In genomic region chrX:123959281-123960063, GRCh38 we compare ENCODE assay signal across 8 cellular contexts. TPM values are rescaled to one million over a fixed set of nuclear protein-coding genes. Genes with fewer than 3 reads are reported as not detected.
DNase-seq lines count a peak whose midpoint lies in the region; ATAC-seq and TF ChIP-seq lines count a peak whose summit lies in the region.

No MANE protein-coding gene starts in this region.

- no peaks in the 10 kb centered on the region for H3K27me3 ChIP-seq in right atrium auricular region

- no peak for TF ChIP-seq CTCF in GM13977 (IDR thresholded peaks at IDR 0.05; ENCODE audit: extremely low read depth, insufficient read depth, missing control alignments)
- TF ChIP-seq CTCF in right atrium auricular region (IDR thresholded peaks at IDR 0.05), result no peak

- intact Hi-C loops in posterior cingulate gyrus (cut with DNase I), result loop anchor here (5.0 to 10.0 kb wide), 3 partner anchors 58 to 135 kb away; no protein-coding TSS in a partner anchor

- peak overlapping the region; percentile 49 to 66 for H3K4me3 ChIP-seq in right atrium auricular region

- in situ Hi-C loops in GM13977 (cut with MboI; ENCODE audit: low pct_unique_long_range_greater_than_20kb, low sequenced_read_pairs, unreplicated experiment), result no loop called here

- DNase-seq in A172 (ENCODE audit: low spot score) (peak; percentile 5), GM13977 (ENCODE audit: low spot score) (peak; percentile 19), NCI-H82 (lab: John Stamatoyannopoulos, UW) (peak; percentile 68), amniotic epithelial cell (ENCODE audit: low read depth) (peak; percentile 19), right atrium auricular region (ENCODE audit: low spot score) (no peak), posterior cingulate gyrus (peak in 7 of 10 donors; percentile 19 to 88 (median 37))

- H3K9me3 ChIP-seq in right atrium auricular region, result no peaks in the 10 kb centered on the region

- no peaks in the 10 kb centered on the region for H3K36me3 ChIP-seq in right atrium auricular region

- peak overlapping the region; percentile 93 to 98 for H3K27ac ChIP-seq in right atrium auricular region

- H3K4me1 ChIP-seq in right atrium auricular region, result no peaks in the 10 kb centered on the region

- no peak for ATAC-seq in GM21825 (IDR thresholded peaks at IDR 0.05; ENCODE audit: unreplicated experiment)
- ATAC-seq in HG02981 (IDR thresholded peaks at IDR 0.05; ENCODE audit: unreplicated experiment), result no peak

RNA-seq across cellular contexts. Expression of gene STAG2, which starts 2.0 kb away (rescaled TPM):
- total RNA-seq in A172 (2014; rRNA removed; shearing (Covaris generic)), result 40.9 and 42.8 TPM in 2 replicates
- 10 to 100 TPM; 26.8 to 45.8 TPM for total RNA-seq in right atrium auricular region
